18 cellular contexts compared by ENCODE assay signal in genomic region chr4:56106755-56107154, GRCh38.
"Had no signal": no experiment of that assay in that cellular context is flagged by ENCODE, and none has a peak within 500 bp of the region (broad histone marks: within the 10 kb centered on the region; RNA-seq: fewer than 3 reads in every experiment).

No MANE protein-coding gene starts in this region.

- H3K4me3 Mint-ChIP-seq: effector memory CD8-positive, alpha-beta T cell; naive thymus-derived CD4-positive, alpha-beta T cell; neural crest cell; stimulated activated effector memory CD8-positive, alpha-beta T cell treated with anti-CD3 and anti-CD28 coated beads, Interleukin-12 subunit alpha, Interleukin-12 subunit beta, amount 100 ng/mL, for 72 hours; stimulated activated naive CD8-positive, alpha-beta T cell treated with anti-CD3 and anti-CD28 coated beads, Interleukin-15, Interleukin-2, amounts not matched to agents 100 ng/mL and 50 ng/mL, for 24 hours had no signal

- H3K9me3 ChIP-seq: ovary, psoas muscle, right lobe of liver, tibial nerve had no signal

- DNase-seq: effector memory CD8-positive, alpha-beta T cell; erythroblast; foreskin keratinocyte; head of caudate nucleus; kidney glomerular epithelial cell; mammary epithelial cell; naive thymus-derived CD4-positive, alpha-beta T cell; nucleus accumbens; ovary; psoas muscle; retina; right lobe of liver; stimulated activated CD4-positive, alpha-beta T cell treated with anti-CD3 and anti-CD28 coated beads, Interleukin-4, amount 100 ng/mL, for 1 hour; stimulated activated CD8-positive, alpha-beta memory T cell treated with anti-CD3 and anti-CD28 coated beads, Interleukin-4, amount 100 ng/mL, for 48 hours had no signal

- H3K9me3 Mint-ChIP-seq: effector memory CD8-positive, alpha-beta T cell; naive thymus-derived CD4-positive, alpha-beta T cell; neural crest cell; stimulated activated effector memory CD8-positive, alpha-beta T cell treated with anti-CD3 and anti-CD28 coated beads, Interleukin-12 subunit alpha, Interleukin-12 subunit beta, amount 100 ng/mL, for 72 hours; stimulated activated naive CD8-positive, alpha-beta T cell treated with anti-CD3 and anti-CD28 coated beads, Interleukin-15, Interleukin-2, amounts not matched to agents 100 ng/mL and 50 ng/mL, for 24 hours had no signal

- H3K36me3 Mint-ChIP-seq: naive thymus-derived CD4-positive, alpha-beta T cell; stimulated activated effector memory CD8-positive, alpha-beta T cell treated with anti-CD3 and anti-CD28 coated beads, Interleukin-12 subunit alpha, Interleukin-12 subunit beta, amount 100 ng/mL, for 72 hours had no signal

- H3K27ac ChIP-seq: foreskin keratinocyte, ovary, psoas muscle, right lobe of liver, tibial nerve had no signal

- H3K36me3 ChIP-seq: ovary, right lobe of liver, tibial nerve had no signal

- H3K27me3 Mint-ChIP-seq: stimulated activated naive CD8-positive, alpha-beta T cell treated with anti-CD3 and anti-CD28 coated beads, Interleukin-15, Interleukin-2, amounts not matched to agents 100 ng/mL and 50 ng/mL, for 24 hours had no signal

- H3K4me1 Mint-ChIP-seq: naive thymus-derived CD4-positive, alpha-beta T cell had no signal

- H3K4me3 ChIP-seq: ovary, psoas muscle, right lobe of liver, tibial nerve had no signal

- H3K4me1 ChIP-seq: foreskin keratinocyte, psoas muscle, right lobe of liver, tibial nerve had no signal

- H3K27me3 ChIP-seq: ovary, right lobe of liver, tibial nerve had no signal

- H3K27ac Mint-ChIP-seq: effector memory CD8-positive, alpha-beta T cell; naive thymus-derived CD4-positive, alpha-beta T cell; stimulated activated effector memory CD8-positive, alpha-beta T cell treated with anti-CD3 and anti-CD28 coated beads, Interleukin-12 subunit alpha, Interleukin-12 subunit beta, amount 100 ng/mL, for 72 hours; stimulated activated naive CD8-positive, alpha-beta T cell treated with anti-CD3 and anti-CD28 coated beads, Interleukin-15, Interleukin-2, amounts not matched to agents 100 ng/mL and 50 ng/mL, for 24 hours had no signal
